In the genomic region with DNA sequence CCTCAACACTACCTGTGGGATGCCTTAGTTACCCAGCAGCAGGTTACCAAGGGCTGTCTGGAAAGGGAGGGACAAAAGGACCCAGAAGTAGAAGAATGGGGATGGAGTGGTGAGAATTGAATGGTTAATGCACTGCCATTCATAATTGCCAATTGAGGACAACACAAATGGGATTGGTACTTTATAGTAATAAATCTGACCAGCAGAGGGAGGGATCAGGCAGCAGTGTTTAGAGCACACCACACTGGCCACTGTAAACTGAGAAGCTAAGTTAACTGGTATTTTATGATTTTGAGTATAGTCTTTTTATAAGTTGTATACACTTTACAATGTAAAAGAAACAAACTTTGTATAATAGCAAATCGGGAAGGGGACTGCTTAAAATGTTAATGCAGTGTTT, we compare ENCODE assay signal across 9 cellular contexts. TPM values are rescaled to one million over a fixed set of nuclear protein-coding genes. Genes with fewer than 3 reads are reported as not detected.
A peak's percentile ranks its signal among the peaks of the same experiment; 100 is the strongest.
DNase-seq lines count a peak whose midpoint lies in the region; FAIRE-seq and TF ChIP-seq lines count a peak whose summit lies in the region.
"Had no signal": no experiment of that assay in that cellular context is flagged by ENCODE, and none has a peak within 500 bp of the region (broad histone marks: within the 10 kb centered on the region; RNA-seq: fewer than 3 reads in every experiment).

No MANE protein-coding gene starts in this region.

- no peaks in the 10 kb centered on the region for H3K4me1 Mint-ChIP-seq in chondrocyte (ENCODE audit: low read depth)

- H3K9me3 ChIP-seq in uterus, result no peaks in the 10 kb centered on the region

- H3K27ac ChIP-seq in uterus, result no peak overlapping the region

- H3K27ac Mint-ChIP-seq in chondrocyte (ENCODE audit: unreplicated experiment), result no peak overlapping the region
- H3K27ac Mint-ChIP-seq: activated CD4-positive, alpha-beta memory T cell treated with anti-CD3 and anti-CD28 coated beads for 36 hours had no signal

- H3K4me3 Mint-ChIP-seq in chondrocyte (ENCODE audit: unreplicated experiment), result no peak overlapping the region
- H3K4me3 Mint-ChIP-seq: activated CD4-positive, alpha-beta memory T cell treated with anti-CD3 and anti-CD28 coated beads for 36 hours; CD4-positive, alpha-beta memory T cell had no signal

- H3K36me3 Mint-ChIP-seq in chondrocyte (ENCODE audit: low read depth), result peaks cover 40% of the 10 kb centered on the region

- H3K27me3 Mint-ChIP-seq in chondrocyte (ENCODE audit: low read depth), result no peaks in the 10 kb centered on the region
- H3K27me3 Mint-ChIP-seq: activated CD4-positive, alpha-beta memory T cell treated with anti-CD3 and anti-CD28 coated beads for 36 hours; CD4-positive, alpha-beta memory T cell had no signal

- H3K4me1 ChIP-seq in uterus, result no peaks in the 10 kb centered on the region

- FAIRE-seq in A204.1 (lab: Jason Lieb, UNC), result peak; percentile 40

- intact Hi-C loops in uterus (cut with DNase I; ENCODE audit: low total_unique reads), result no loop called here
- intact Hi-C loops in cardiac septum (cut with DNase I), result no loop called here

- peak; percentile 72 for TF ChIP-seq CTCF in chondrocyte (IDR thresholded peaks at IDR 0.05)
- TF ChIP-seq CTCF in uterus (IDR thresholded peaks at IDR 0.05), result no peak

- H3K27me3 ChIP-seq in uterus, result no peaks in the 10 kb centered on the region

- DNase-seq in HPDE6-E6E7 (ENCODE audit: extremely low spot score) (peak; percentile 19), chondrocyte (ENCODE audit: low spot score) (no peak), uterus (no peak), cerebellar nuclear complex (lab: John Stamatoyannopoulos, UW) (no peak), cardiac septum (ENCODE audit: low spot score) (no peak)
- DNase-seq: activated CD4-positive, alpha-beta memory T cell treated with anti-CD3 and anti-CD28 coated beads for 36 hours; CD4-positive, alpha-beta memory T cell had no signal

- TF ChIP-seq POLR2A in uterus (IDR thresholded peaks at IDR 0.05), result no peak

- H3K9me3 Mint-ChIP-seq in chondrocyte (ENCODE audit: low read depth), result no peaks in the 10 kb centered on the region
- H3K9me3 Mint-ChIP-seq: activated CD4-positive, alpha-beta memory T cell treated with anti-CD3 and anti-CD28 coated beads for 36 hours; CD4-positive, alpha-beta memory T cell had no signal

- no peak overlapping the region for H3K4me3 ChIP-seq in uterus
- H3K4me3 ChIP-seq: lung had no signal

- no peaks in the 10 kb centered on the region for H3K36me3 ChIP-seq in uterus

RNA-seq across cellular contexts. Expression of gene TBRG1, which starts 10.7 kb away (rescaled TPM):
- total RNA-seq in chondrocyte (22.4 to 30.9 TPM (median 30.0 TPM) in 3 replicates), uterus (10 to 100 TPM; 25.4 to 61.0 (median 38.9) TPM), cardiac septum (21.3 TPM)

RNA-seq across cellular contexts. Expression of gene PANX3, which starts 22.1 kb away (rescaled TPM):
- not detected in 3 replicates for total RNA-seq in chondrocyte
- total RNA-seq in uterus, result not detected
- total RNA-seq in cardiac septum, result not detected
- total RNA-seq: activated CD4-positive, alpha-beta memory T cell treated with anti-CD3 and anti-CD28 coated beads for 36 hours; CD4-positive, alpha-beta memory T cell; lung had no signal

RNA-seq across cellular contexts. Expression of gene SIAE, which starts 40.2 kb away (rescaled TPM):
- 8.3 to 15.2 TPM (median 9.6 TPM) in 3 replicates for total RNA-seq in chondrocyte
- total RNA-seq in uterus, result 1 to 10 TPM in 3 of 4 donors, under 1 TPM in 1; 0.77 to 7.5 (median 5.3) TPM
- 42.5 TPM for total RNA-seq in cardiac septum

RNA-seq across cellular contexts. Expression of gene SPA17, which starts 40.3 kb away (rescaled TPM):
- total RNA-seq in chondrocyte (1.7 to 3.6 TPM (median 3.2 TPM) in 3 replicates), uterus (1 to 10 TPM in 3 of 4 donors, under 1 TPM in 1; 0.51 to 9.0 (median 2.7) TPM), cardiac septum (1.8 TPM)
